Comparison of ENCODE assay signal across 23 cellular contexts in genomic region chr11:66085071-66085470, GRCh38. TPM values are rescaled to one million over a fixed set of nuclear protein-coding genes. Genes with fewer than 3 reads are reported as not detected.
DNase-seq lines count a peak whose midpoint lies in the region; ATAC-seq and TF ChIP-seq lines count a peak whose summit lies in the region.
"Had no signal": no experiment of that assay in that cellular context is flagged by ENCODE, and none has a peak within 500 bp of the region (broad histone marks: within the 10 kb centered on the region; RNA-seq: fewer than 3 reads in every experiment).

No MANE protein-coding gene starts in this region.

- H3K9me3 ChIP-seq in CD4-positive, alpha-beta memory T cell (ENCODE audit: control insufficient read depth in 1 of 2, low read length in 2 of 2): no peaks in the 10 kb centered on the region
- H3K9me3 ChIP-seq in GM23248 (ENCODE audit: low read depth) (no peaks in the 10 kb centered on the region), adipocyte (ENCODE audit: control insufficient read depth, low read length) (no peaks in the 10 kb centered on the region)
- H3K9me3 ChIP-seq: ascending aorta, left lung, SJCRH30 had no signal

- 40 to 42% methylated on average over 3 of the region's 3 CpGs for WGBS in GM23248 (ENCODE audit: low coverage in 1 of 2, low lambda C conversion rate in 2 of 2, missing lambda C conversion rate in 2 of 2), 2 experiments

- no peaks in the 10 kb centered on the region for H3K9me2 ChIP-seq in GM23248 (ENCODE audit: insufficient read depth)

- in situ Hi-C loops in GM23248 (cut with MboI): no loop called here

- no peak overlapping the region for H3K4me3 ChIP-seq in CD4-positive, alpha-beta memory T cell (ENCODE audit: low read length in 2 of 2)
- no peak overlapping the region for H3K4me3 ChIP-seq in GM23248
- no peak overlapping the region for H3K4me3 ChIP-seq in adipocyte (ENCODE audit: low read length)
- H3K4me3 ChIP-seq: ascending aorta, left lung, PC-9, SJCRH30 had no signal

- no peak overlapping the region for H2AFZ ChIP-seq in GM23248
- H2AFZ ChIP-seq: PC-9 had no signal

- peaks cover 100% of the 10 kb centered on the region for H3K79me2 ChIP-seq in GM23248 (ENCODE audit: insufficient read depth)

- CTCF ChIA-PET in CD4-positive, alpha-beta memory T cell (lab: Charles Lee; ENCODE audit: partially characterized antibody): interaction anchor here (1.5 to 9.7 kb wide), 4 partner anchors 11 to 49 kb away, joined by 5 to 146 read pairs (median 6); partner anchors contain the start of gene PACS1

- DNase-seq in CD4-positive, alpha-beta memory T cell: no peak
- DNase-seq in GM23248 (peak; percentile 50), adipocyte (ENCODE audit: low read depth) (peak; percentile 33), mesothelial cell of epicardium (ENCODE audit: low spot score in 2 of 2, unreplicated experiment in 2 of 2) (no peak), sciatic nerve (ENCODE audit: low spot score) (no peak), osteocyte (ENCODE audit: extremely low spot score, unreplicated experiment) (no peak)
- no peak for DNase-seq in stimulated activated CD4-positive, alpha-beta T cell treated with anti-CD3 and anti-CD28 coated beads, Interleukin-2, amount 100 ng/mL, for 24 hours
- DNase-seq: Calu3; endodermal cell; HCEC 1CT; Kasumi-1; left lung; NCI-H1048; NCI-H226; PC-9; retina; SJCRH30; stimulated activated CD8-positive, alpha-beta memory T cell treated with anti-CD3 and anti-CD28 coated beads, Interleukin-4, amount 100 ng/mL, for 48 hours; T-helper 9 cell had no signal

- peak overlapping the region; percentile 78 to 99 (median 91) for H3K27ac Mint-ChIP-seq in CD4-positive, alpha-beta memory T cell
- H3K27ac Mint-ChIP-seq in mesothelial cell of epicardium (peak overlapping the region; percentile 90), osteocyte (ENCODE audit: unreplicated experiment) (no peak overlapping the region)

- H3K4me1 ChIP-seq in CD4-positive, alpha-beta memory T cell (ENCODE audit: insufficient read depth, low read length): peaks cover 90% of the 10 kb centered on the region
- H3K4me1 ChIP-seq in GM23248 (ENCODE audit: insufficient read depth): peaks cover 51% of the 10 kb centered on the region
- peaks cover 43% of the 10 kb centered on the region for H3K4me1 ChIP-seq in adipocyte (ENCODE audit: control insufficient read depth, insufficient read depth, low read length)

- H3K36me3 Mint-ChIP-seq in CD4-positive, alpha-beta memory T cell: peaks cover 2 to 19% of the 10 kb centered on the region in 2 donors
- H3K36me3 Mint-ChIP-seq in mesothelial cell of epicardium: no peaks in the 10 kb centered on the region
- no peaks in the 10 kb centered on the region for H3K36me3 Mint-ChIP-seq in osteocyte (ENCODE audit: unreplicated experiment)

- H3K27me3 Mint-ChIP-seq in CD4-positive, alpha-beta memory T cell: no peaks in the 10 kb centered on the region
- H3K27me3 Mint-ChIP-seq in mesothelial cell of epicardium (ENCODE audit: low read depth): no peaks in the 10 kb centered on the region
- no peaks in the 10 kb centered on the region for H3K27me3 Mint-ChIP-seq in osteocyte (ENCODE audit: unreplicated experiment)

- POLR2A ChIA-PET in CD4-positive, alpha-beta memory T cell (lab: Charles Lee; ENCODE audit: partially characterized antibody): interaction anchor here (1.0 to 12.2 kb wide), 5 partner anchors 15 to 33 kb away, joined by 3 to 214 read pairs (median 5); partner anchors contain the start of genes PACS1 and SF3B2

- peak overlapping the region; percentile 5 for H3K27ac ChIP-seq in CD4-positive, alpha-beta memory T cell (ENCODE audit: low read depth, low read length)
- H3K27ac ChIP-seq in GM23248: peak overlapping the region; percentile 9; the same call in 1 of the 2 replicates
- H3K27ac ChIP-seq: left lung, PC-9, SJCRH30 had no signal

- H3K4me3 Mint-ChIP-seq in CD4-positive, alpha-beta memory T cell: peak overlapping the region in 5 of 8 donors; percentile 26 to 98 (median 41)
- H3K4me3 Mint-ChIP-seq in mesothelial cell of epicardium: no peak overlapping the region
- no peak overlapping the region for H3K4me3 Mint-ChIP-seq in osteocyte (ENCODE audit: unreplicated experiment)
- H3K4me3 Mint-ChIP-seq: endodermal cell had no signal

- TF ChIP-seq CTCF in mesothelial cell of epicardium (IDR thresholded peaks at IDR 0.05; ENCODE audit: unreplicated experiment) (no peak), osteocyte (IDR thresholded peaks at IDR 0.05) (no peak)

- ATAC-seq in GM21367 (IDR thresholded peaks at IDR 0.05; ENCODE audit: unreplicated experiment) (no peak), sciatic nerve (no peak)
- ATAC-seq: left lung had no signal

- peaks cover 28% of the 10 kb centered on the region for H4K20me1 ChIP-seq in GM23248 (ENCODE audit: insufficient read depth)

- intact Hi-C loops in CD4-positive, alpha-beta memory T cell (cut with micrococcal nuclease): no loop called here
- intact Hi-C loops in sciatic nerve (cut with DNase I): no loop called here

- H3K9me3 Mint-ChIP-seq in CD4-positive, alpha-beta memory T cell: no peaks in the 10 kb centered on the region
- H3K9me3 Mint-ChIP-seq in mesothelial cell of epicardium: no peaks in the 10 kb centered on the region
- no peaks in the 10 kb centered on the region for H3K9me3 Mint-ChIP-seq in osteocyte (ENCODE audit: unreplicated experiment)
- H3K9me3 Mint-ChIP-seq: endodermal cell had no signal

- H3K27me3 ChIP-seq in CD4-positive, alpha-beta memory T cell (ENCODE audit: insufficient read depth, low read length): no peaks in the 10 kb centered on the region
- H3K27me3 ChIP-seq in GM23248 (replicated peaks; ENCODE audit: insufficient read depth): no peaks in the 10 kb centered on the region
- no peaks in the 10 kb centered on the region for H3K27me3 ChIP-seq in adipocyte (replicated peaks; ENCODE audit: control insufficient read depth, insufficient read depth, low read length)
- H3K27me3 ChIP-seq: ascending aorta, left lung, SJCRH30 had no signal

- H3K9ac ChIP-seq in GM23248 (0 out of 2 replicates have a peak overlapping the region, but pooled peaks have one; percentile 2), adipocyte (ENCODE audit: low read length) (no peak overlapping the region)

- H3K36me3 ChIP-seq in CD4-positive, alpha-beta memory T cell (ENCODE audit: insufficient read depth, low read length): no peaks in the 10 kb centered on the region
- no peaks in the 10 kb centered on the region for H3K36me3 ChIP-seq in GM23248 (ENCODE audit: low read depth)
- no peaks in the 10 kb centered on the region for H3K36me3 ChIP-seq in adipocyte (ENCODE audit: control insufficient read depth, insufficient read depth, low read length, severe bottlenecking)
- H3K36me3 ChIP-seq: ascending aorta, left lung, SJCRH30 had no signal

- peaks cover 31% of the 10 kb centered on the region; the same call in 1 of the 2 replicates for H3F3A ChIP-seq in GM23248 (ENCODE audit: insufficient read depth)

- H3K4me1 Mint-ChIP-seq in CD4-positive, alpha-beta memory T cell: peaks cover 64 to 90% (median 80%) of the 10 kb centered on the region in 4 donors
- H3K4me1 Mint-ChIP-seq in mesothelial cell of epicardium: peaks cover 48% of the 10 kb centered on the region
- peaks cover 48% of the 10 kb centered on the region for H3K4me1 Mint-ChIP-seq in osteocyte (ENCODE audit: unreplicated experiment)

- no peak overlapping the region for H3K4me2 ChIP-seq in GM23248 (ENCODE audit: unreplicated experiment)
- H3K4me2 ChIP-seq: PC-9 had no signal

RNA-seq across cellular contexts. Expression of gene PACS1, which starts 15.0 kb away (rescaled TPM):
- total RNA-seq in CD4-positive, alpha-beta memory T cell: 100 to 1,000 TPM; 251 to 262 TPM
- 100 to 1,000 TPM in 1 of 2 donors, 10 to 100 TPM in 1; 13.7 to 104 TPM for polyA plus RNA-seq in CD4-positive, alpha-beta memory T cell
- total RNA-seq in GM23248 (2014; rRNA removed; shearing (Covaris generic)): 44.6 and 48.9 TPM in 2 replicates
- 33.2 and 36.0 TPM in 2 replicates for polyA plus RNA-seq in GM23248 (2016; fragmentation: Nextera tagmentation; extraction: Ambion mirVana)
- total RNA-seq in mesothelial cell of epicardium: 81.6 to 88.0 TPM (median 87.0 TPM) in 3 replicates
- total RNA-seq in sciatic nerve: 80.3 TPM
- 83.8 and 84.9 TPM in 2 replicates for total RNA-seq in osteocyte

RNA-seq across cellular contexts. Expression of gene SF3B2, which starts 32.9 kb away (rescaled TPM):
- total RNA-seq in CD4-positive, alpha-beta memory T cell: 100 to 1,000 TPM; 238 to 240 TPM
- polyA plus RNA-seq in CD4-positive, alpha-beta memory T cell: 100 to 1,000 TPM in 1 of 2 donors, 10 to 100 TPM in 1; 74.4 to 128 TPM
- 95.7 and 117 TPM in 2 replicates for total RNA-seq in GM23248 (2014; rRNA removed; shearing (Covaris generic))
- 146 and 152 TPM in 2 replicates for polyA plus RNA-seq in GM23248 (2016; fragmentation: Nextera tagmentation; extraction: Ambion mirVana)
- total RNA-seq in mesothelial cell of epicardium: 182 to 201 TPM (median 195 TPM) in 3 replicates
- 154 TPM for total RNA-seq in sciatic nerve
- 193 and 198 TPM in 2 replicates for total RNA-seq in osteocyte

RNA-seq across cellular contexts. Expression of gene GAL3ST3, which starts 36.1 kb away (rescaled TPM):
- not detected for total RNA-seq in CD4-positive, alpha-beta memory T cell
- not detected for polyA plus RNA-seq in CD4-positive, alpha-beta memory T cell
- not detected in 2 replicates for total RNA-seq in GM23248 (2014; rRNA removed; shearing (Covaris generic))
- not detected in 2 replicates for polyA plus RNA-seq in GM23248 (2016; fragmentation: Nextera tagmentation; extraction: Ambion mirVana)
- total RNA-seq in mesothelial cell of epicardium: 4.7 to 5.7 TPM (median 4.9 TPM) in 3 replicates
- not detected for total RNA-seq in sciatic nerve
- 0.71 and 0.94 TPM in 2 replicates for total RNA-seq in osteocyte
- total RNA-seq: ascending aorta, Calu3, left lung, mononuclear cell, PC-9, SJCRH30 had no signal

RNA-seq across cellular contexts. Expression of gene CATSPER1, which starts 58.8 kb away (rescaled TPM):
- total RNA-seq in CD4-positive, alpha-beta memory T cell: not detected
- not detected for polyA plus RNA-seq in CD4-positive, alpha-beta memory T cell
- total RNA-seq in GM23248 (2014; rRNA removed; shearing (Covaris generic)): not detected in 2 replicates
- 1.1 and 1.7 TPM in 2 replicates for polyA plus RNA-seq in GM23248 (2016; fragmentation: Nextera tagmentation; extraction: Ambion mirVana)
- total RNA-seq in mesothelial cell of epicardium (not detected in 3 replicates), sciatic nerve (not detected), osteocyte (0.54 and 1.1 TPM in 2 replicates)
- total RNA-seq: ascending aorta, cerebellum, endodermal cell had no signal

Comparison
In these comparisons a context has a peak if more than half of its experiments do, and no peak if none do; other contexts are left out.
1. DNase-seq: peak in GM23248 (single experiment) and adipocyte (single experiment); none in CD4-positive, alpha-beta memory T cell (0 of 5), mesothelial cell of epicardium (0 of 2), stimulated activated CD4-positive, alpha-beta T cell treated with anti-CD3 and anti-CD28 coated beads, Interleukin-2, amount 100 ng/mL, for 24 hours (0 of 2), sciatic nerve (single experiment) and osteocyte (single experiment).
2. H3K4me3 Mint-ChIP-seq: peak in CD4-positive, alpha-beta memory T cell (5 of 8); none in mesothelial cell of epicardium (single experiment) and osteocyte (single experiment).